In genomic region chr1:17116643-17117042, GRCh38 we compare ENCODE assay signal across 33 cellular contexts. TPM values are rescaled to one million over a fixed set of nuclear protein-coding genes. Genes with fewer than 3 reads are reported as not detected.
"Had no signal": no experiment of that assay in that cellular context is flagged by ENCODE, and none has a peak within 500 bp of the region (broad histone marks: within the 10 kb centered on the region; RNA-seq: fewer than 3 reads in every experiment).

No MANE protein-coding gene starts in this region.

- H3K9me3 ChIP-seq: adrenal gland, body of pancreas, breast epithelium, MG63, Peyer's patch, SJSA1, SK-N-SH had no signal

- H3K9ac ChIP-seq: SK-N-SH had no signal

- DNase-seq: activated B cell treated with CpG ODN at 0.5 μM for 24 hours; activated CD4-positive, alpha-beta memory T cell treated with anti-CD3 and anti-CD28 coated beads for 36 hours; activated CD4-positive, alpha-beta T cell treated with anti-CD3 and anti-CD28 coated beads for 4 hours; activated CD4-positive, alpha-beta T cell treated with anti-CD3 and anti-CD28 coated beads, Interleukin-2, amount 50 U/mL, for 1 hour; activated CD4-positive, CD25-positive, alpha-beta regulatory T cell treated with anti-CD3 and anti-CD28 coated beads, Interleukin-2, amount 50 U/mL, for 72 hours; activated CD8-positive, alpha-beta memory T cell treated with anti-CD3 and anti-CD28 coated beads, Interleukin-2, amount 50 U/mL, for 4 hours; activated gamma-delta T cell treated with Interleukin-2 at 50 U/mL for 16 hours; activated naive CD4-positive, alpha-beta T cell treated with anti-CD3 and anti-CD28 coated beads for 36 hours; activated T-cell treated with anti-CD3 and anti-CD28 coated beads for 4 hours; activated T-cell treated with anti-CD3 and anti-CD28 coated beads, Interleukin-2, amount 50 U/mL, for 4 hours; adrenal gland; body of pancreas; Kasumi-1; MG63; NCI-H1048; NCI-H1105 treated with DMSO at 0.1 percent for 48 hours; NCI-H1436; NCI-H1694; NCI-H1930; NCI-H2081 treated with DMSO at 0.1 percent for 48 hours; NCI-H345; NCI-H524 treated with DMSO at 0.1 percent for 48 hours; Peyer's patch; RPMI8226; SHP77 treated with DMSO at 0.1 percent for 48 hours; SK-N-SH had no signal

- H3K27ac ChIP-seq: adrenal gland, body of pancreas, SJSA1, VCaP had no signal

- FAIRE-seq: astrocyte, TTC549 had no signal

- H3K36me3 ChIP-seq: adrenal gland, breast epithelium, MG63, Peyer's patch, SJSA1 had no signal

- H3K4me2 ChIP-seq: SK-N-SH had no signal

- H3K4me1 ChIP-seq: breast epithelium had no signal

- H3K4me3 ChIP-seq: adrenal gland, body of pancreas, MG63, SJSA1 had no signal

- ATAC-seq: activated naive CD4-positive, alpha-beta T cell treated with anti-CD3 and anti-CD28 coated beads, Interleukin-2, amount 50 U/mL, for 72 hours; activated T-cell treated with anti-CD3 and anti-CD28 coated beads, Interleukin-2, amount 50 U/mL, for 4 hours; body of pancreas had no signal

- H3K27me3 ChIP-seq: body of pancreas, MG63, SJSA1 had no signal

RNA-seq across cellular contexts. Expression of gene PADI2, which starts 2.6 kb away (rescaled TPM):
- total RNA-seq: activated CD4-positive, alpha-beta memory T cell treated with anti-CD3 and anti-CD28 coated beads for 36 hours; activated naive CD4-positive, alpha-beta T cell treated with anti-CD3 and anti-CD28 coated beads for 36 hours; activated T-helper 1 cell treated with anti-CD3 and anti-CD28 coated beads, Interleukin-12 subunit alpha, Interleukin-12 subunit beta, Interleukin-2, Interleukin-4 antibody, amounts not matched to agents 30 ng/mL and 10 ng/mL and 1 ng/mL, durations not matched to agents 14 hours and 24 hours and 36 hours; SJSA1 had no signal
